Comparison of ENCODE assay signal across 16 cellular contexts in the genomic region with DNA sequence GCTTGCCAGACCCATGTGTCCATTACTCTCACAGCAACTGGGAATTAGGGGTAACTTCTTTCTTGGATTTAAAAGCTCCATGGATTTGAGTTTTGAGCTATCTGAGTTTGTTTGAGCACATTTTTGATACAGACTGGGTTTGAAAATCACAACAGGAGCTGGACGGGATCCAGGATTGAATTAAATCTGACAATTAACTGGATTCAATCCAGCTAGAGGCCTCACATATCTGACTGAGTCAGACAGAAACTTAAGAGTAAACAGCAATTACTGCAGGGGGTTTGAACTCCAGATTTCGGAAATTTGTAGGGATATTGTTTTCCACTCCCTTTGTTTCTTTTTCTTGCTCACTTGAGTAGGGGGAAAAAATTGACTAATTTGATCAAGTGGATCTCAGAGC.
DNase-seq lines count a peak whose midpoint lies in the region; ATAC-seq, FAIRE-seq and TF ChIP-seq lines count a peak whose summit lies in the region.
"Had no signal": no experiment of that assay in that cellular context is flagged by ENCODE, and none has a peak within 500 bp of the region (broad histone marks: within the 10 kb centered on the region; RNA-seq: fewer than 3 reads in every experiment).

No MANE protein-coding gene starts in this region.

- H3K27me3 ChIP-seq in SK-N-SH (ENCODE audit: insufficient read depth) (no peaks in the 10 kb centered on the region), stomach (no peaks in the 10 kb centered on the region)
- H3K27me3 ChIP-seq: esophagus squamous epithelium, uterus had no signal

- TF ChIP-seq CTCF in SK-N-SH (IDR thresholded peaks at IDR 0.05) (no peak), mesothelial cell of epicardium (IDR thresholded peaks at IDR 0.05; ENCODE audit: unreplicated experiment) (no peak), stomach (IDR thresholded peaks at IDR 0.05) (no peak)

- TF ChIP-seq RAD21 in Ishikawa (IDR thresholded peaks at IDR 0.05; ENCODE audit: low read depth) (no peak), SK-N-SH (IDR thresholded peaks at IDR 0.05; ENCODE audit: low read length) (no peak)

- no peak overlapping the region for H3K9ac ChIP-seq in SK-N-SH
- H3K9ac ChIP-seq: parathyroid adenoma had no signal

- H3K4me3 Mint-ChIP-seq in mesothelial cell of epicardium, result no peak overlapping the region
- H3K4me3 Mint-ChIP-seq in activated T-helper 17 cell treated with anti-CD3 and anti-CD28 coated beads, Interleukin-2, amount 50 U/mL, for 72 hours, result no peak overlapping the region

- no peak for ATAC-seq in activated T-helper 17 cell treated with anti-CD3 and anti-CD28 coated beads, Interleukin-2, amount 50 U/mL, for 72 hours (replicated peaks)
- no peak for ATAC-seq in activated naive CD4-positive, alpha-beta T cell treated with anti-CD3 and anti-CD28 coated beads, Interleukin-2, amount 50 U/mL, for 72 hours

- H3K4me1 ChIP-seq in SK-N-SH (ENCODE audit: control insufficient read depth in 1 of 2, insufficient read depth in 2 of 2, low read depth in 1 of 2, low read length in 1 of 2), result no peaks in the 10 kb centered on the region; a peak in 1 of 4 replicates
- no peaks in the 10 kb centered on the region for H3K4me1 ChIP-seq in stomach
- H3K4me1 ChIP-seq: esophagus squamous epithelium, parathyroid adenoma, uterus had no signal

- 0 out of 2 replicates have a peak, but pooled peaks cover 5% of the 10 kb centered on the region for H3K9me2 ChIP-seq in SK-N-SH

- H3K36me3 ChIP-seq in SK-N-SH (replicated peaks in 1 of 2; ENCODE audit: control insufficient read depth in 1 of 2, insufficient read depth in 2 of 2, low read length in 1 of 2) (no peaks in the 10 kb centered on the region), stomach (no peaks in the 10 kb centered on the region)
- H3K36me3 ChIP-seq: esophagus squamous epithelium, SJCRH30, uterus had no signal

- H3K27ac ChIP-seq in SK-N-SH (ENCODE audit: low read depth in 2 of 2, low read length in 1 of 2) (no peak overlapping the region; a peak in 1 of 4 replicates), stomach (no peak overlapping the region)
- H3K27ac ChIP-seq: esophagus squamous epithelium, parathyroid adenoma, SJCRH30, uterus had no signal

- DNase-seq in DMS 273 (lab: John Stamatoyannopoulos, UW; ENCODE audit: unreplicated experiment), result peak; percentile 77
- DNase-seq in SK-N-SH, result no peak
- DNase-seq in mesothelial cell of epicardium (ENCODE audit: low spot score in 2 of 2, unreplicated experiment in 2 of 2), result no peak
- DNase-seq in urothelium cell line (ENCODE audit: low spot score), result no peak
- no peak for DNase-seq in stomach
- DNase-seq in activated naive CD4-positive, alpha-beta T cell treated with anti-CD3 and anti-CD28 coated beads, Interleukin-2, amount 50 U/mL, for 72 hours (ENCODE audit: low spot score in 2 of 2), result no peak
- DNase-seq: activated CD4-positive, CD25-positive, alpha-beta regulatory T cell treated with anti-CD3 and anti-CD28 coated beads, Interleukin-2, amount 50 U/mL, for 72 hours; caudate nucleus; esophagus squamous epithelium; HCEC 1CT; Karpas-422; uterus had no signal

- no peaks in the 10 kb centered on the region for H3K36me3 Mint-ChIP-seq in mesothelial cell of epicardium
- no peaks in the 10 kb centered on the region for H3K36me3 Mint-ChIP-seq in activated T-helper 17 cell treated with anti-CD3 and anti-CD28 coated beads, Interleukin-2, amount 50 U/mL, for 72 hours (ENCODE audit: low read depth)
- H3K36me3 Mint-ChIP-seq in activated naive CD4-positive, alpha-beta T cell treated with anti-CD3 and anti-CD28 coated beads, Interleukin-2, amount 50 U/mL, for 72 hours, result no peaks in the 10 kb centered on the region

- H3K4me1 Mint-ChIP-seq in mesothelial cell of epicardium, result peaks cover 25% of the 10 kb centered on the region
- no peaks in the 10 kb centered on the region for H3K4me1 Mint-ChIP-seq in activated T-helper 17 cell treated with anti-CD3 and anti-CD28 coated beads, Interleukin-2, amount 50 U/mL, for 72 hours

- peaks cover 5% of the 10 kb centered on the region for H3K9me3 Mint-ChIP-seq in mesothelial cell of epicardium
- H3K9me3 Mint-ChIP-seq in activated T-helper 17 cell treated with anti-CD3 and anti-CD28 coated beads, Interleukin-2, amount 50 U/mL, for 72 hours, result no peaks in the 10 kb centered on the region
- H3K9me3 Mint-ChIP-seq in activated naive CD4-positive, alpha-beta T cell treated with anti-CD3 and anti-CD28 coated beads, Interleukin-2, amount 50 U/mL, for 72 hours, result no peaks in the 10 kb centered on the region

- POLR2A ChIA-PET in SK-N-SH (lab: Yijun Ruan, JAX), result no interaction called here

- no peak overlapping the region for H2AFZ ChIP-seq in SK-N-SH (ENCODE audit: low read depth)
- H2AFZ ChIP-seq: parathyroid adenoma had no signal

- TF ChIP-seq POLR2A in stomach (IDR thresholded peaks at IDR 0.05), result no peak

- H3K27ac Mint-ChIP-seq in mesothelial cell of epicardium, result peak overlapping the region; percentile 90
- no peak overlapping the region for H3K27ac Mint-ChIP-seq in activated T-helper 17 cell treated with anti-CD3 and anti-CD28 coated beads, Interleukin-2, amount 50 U/mL, for 72 hours
- H3K27ac Mint-ChIP-seq in activated naive CD4-positive, alpha-beta T cell treated with anti-CD3 and anti-CD28 coated beads, Interleukin-2, amount 50 U/mL, for 72 hours, result no peak overlapping the region

- TF ChIP-seq EP300 in Ishikawa (IDR thresholded peaks at IDR 0.05; ENCODE audit: borderline replicate concordance) (0 out of 2 replicates have a peak, but pooled peaks have one; percentile 12), SK-N-SH (IDR thresholded peaks at IDR 0.05; ENCODE audit: borderline replicate concordance in 1 of 2, low read depth in 1 of 2, low read length in 1 of 2) (peak in 1 of 2 experiments; percentile 21; a peak in 1 of 4 replicates), stomach (IDR thresholded peaks at IDR 0.05) (no peak)

- no peaks in the 10 kb centered on the region for H3F3A ChIP-seq in SK-N-SH (replicated peaks; ENCODE audit: insufficient read depth)

- intact Hi-C loops in stomach (cut with DNase I; ENCODE audit: low total_unique reads), result no loop called here

- no peaks in the 10 kb centered on the region for H3K79me2 ChIP-seq in SK-N-SH (ENCODE audit: insufficient read depth)
- H3K79me2 ChIP-seq: parathyroid adenoma had no signal

- no peaks in the 10 kb centered on the region for H4K20me1 ChIP-seq in SK-N-SH (ENCODE audit: insufficient read depth)

- no peak for FAIRE-seq in urothelium cell line (lab: Jason Lieb, UNC)

- H3K27me3 Mint-ChIP-seq in mesothelial cell of epicardium (ENCODE audit: low read depth), result no peaks in the 10 kb centered on the region
- no peaks in the 10 kb centered on the region for H3K27me3 Mint-ChIP-seq in activated T-helper 17 cell treated with anti-CD3 and anti-CD28 coated beads, Interleukin-2, amount 50 U/mL, for 72 hours

- 17% methylated on average over 2 of the region's 2 CpGs for WGBS in SK-N-SH (ENCODE audit: low lambda C conversion rate)
- 18 to 39% (median 32%) methylated on average over 2 of the region's 2 CpGs for WGBS in stomach, 5 donors

- no peak overlapping the region for H3K4me2 ChIP-seq in SK-N-SH

- H3K9me3 ChIP-seq in SK-N-SH (no peaks in the 10 kb centered on the region; the same call in 1 of the 2 replicates), stomach (peaks cover 0 to 14% (median 4%) of the 10 kb centered on the region in 4 donors)
- H3K9me3 ChIP-seq: SJCRH30, uterus had no signal

- CTCF ChIA-PET in SK-N-SH (lab: Yijun Ruan, JAX), result interaction anchor here (0.9 kb wide), 1 partner anchor 10 kb away, joined by 3 read pairs; no protein-coding TSS in a partner anchor

- H3K4me3 ChIP-seq in SK-N-SH (ENCODE audit: low read depth in 2 of 2, low read length in 1 of 2) (no peak overlapping the region), stomach (no peak overlapping the region)
- H3K4me3 ChIP-seq: esophagus squamous epithelium, SJCRH30, uterus had no signal

TF ChIP-seq in Ishikawa, 13 proteins besides CTCF, POLR2A, EP300 and RAD21:
- TF ChIP-seq CEBPB (IDR thresholded peaks at IDR 0.05) (no peak), NFIC (IDR thresholded peaks at IDR 0.05) (peak; percentile 85), ZBTB7A (IDR thresholded peaks at IDR 0.05; ENCODE audit: low read depth) (no peak), TEAD4 (IDR thresholded peaks at IDR 0.05) (peak; percentile 24; the same call in 1 of the 2 replicates), EGR1 (IDR thresholded peaks at IDR 0.05) (no peak), FOXM1 (IDR thresholded peaks at IDR 0.05; ENCODE audit: borderline replicate concordance, low read depth) (peak; percentile 33; the same call in 1 of the 2 replicates)

TF ChIP-seq in SK-N-SH, 30 proteins besides CTCF, POLR2A, EP300 and RAD21:
- TF ChIP-seq, protein P1, sequence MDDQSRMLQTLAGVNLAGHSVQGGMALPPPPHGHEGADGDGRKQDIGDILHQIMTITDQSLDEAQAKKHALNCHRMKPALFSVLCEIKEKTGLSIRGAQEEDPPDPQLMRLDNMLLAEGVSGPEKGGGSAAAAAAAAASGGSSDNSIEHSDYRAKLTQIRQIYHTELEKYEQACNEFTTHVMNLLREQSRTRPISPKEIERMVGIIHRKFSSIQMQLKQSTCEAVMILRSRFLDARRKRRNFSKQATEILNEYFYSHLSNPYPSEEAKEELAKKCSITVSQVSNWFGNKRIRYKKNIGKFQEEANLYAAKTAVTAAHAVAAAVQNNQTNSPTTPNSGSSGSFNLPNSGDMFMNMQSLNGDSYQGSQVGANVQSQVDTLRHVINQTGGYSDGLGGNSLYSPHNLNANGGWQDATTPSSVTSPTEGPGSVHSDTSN (IDR thresholded peaks at IDR 0.05), result peak; percentile 55
- TF ChIP-seq TAF1 (IDR thresholded peaks at IDR 0.05; ENCODE audit: borderline replicate concordance, low read depth, low read length) (no peak), NFIC (IDR thresholded peaks at IDR 0.05; ENCODE audit: borderline replicate concordance) (peak; percentile 81)
